ENCODE assay signal across 8 cellular contexts in the genomic region with DNA sequence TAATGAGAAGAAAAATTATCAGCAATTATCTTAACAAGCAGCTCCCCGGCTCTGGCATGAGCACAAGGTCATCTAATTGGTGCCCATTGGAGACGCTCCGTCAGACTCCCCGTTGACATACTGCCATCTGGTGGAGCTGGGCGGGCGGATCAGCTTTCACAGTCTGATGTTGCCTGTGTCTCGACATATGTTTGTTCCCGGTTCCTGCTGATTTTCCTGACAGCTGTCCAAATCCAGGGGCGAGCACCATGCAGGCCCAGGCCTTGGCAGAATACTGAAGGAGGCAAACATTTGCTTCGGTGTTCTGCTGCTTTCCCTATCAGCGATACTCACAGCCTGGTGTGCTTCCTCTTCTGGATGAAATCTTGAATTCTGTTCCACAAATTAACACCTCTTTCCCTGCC. TPM values are rescaled to one million over a fixed set of nuclear protein-coding genes. Genes with fewer than 3 reads are reported as not detected.
DNase-seq lines count a peak whose midpoint lies in the region; ATAC-seq, FAIRE-seq and TF ChIP-seq lines count a peak whose summit lies in the region.

No MANE protein-coding gene starts in this region.

- H3K9me3 ChIP-seq in testis: no peaks in the 10 kb centered on the region

- ATAC-seq in GM21737 (IDR thresholded peaks at IDR 0.05; ENCODE audit: unreplicated experiment) (peak; percentile 95), omental fat pad (ENCODE audit: low FRiP score) (peak; percentile 73)

- H3K36me3 ChIP-seq in testis (ENCODE audit: low read depth, missing control alignments): no peaks in the 10 kb centered on the region

- 12 to 32% methylated on average over 11 of the region's 11 CpGs for WGBS in testis, 2 donors

- no peak for FAIRE-seq in frontal cortex (lab: Jason Lieb, UNC)

- intact Hi-C loops in testis (cut with DNase I; ENCODE audit: low total_unique reads): no loop called here

- H3K27me3 ChIP-seq in testis: no peaks in the 10 kb centered on the region

- no peak for TF ChIP-seq POLR2A in testis (IDR thresholded peaks at IDR 0.05)

- H3K4me3 ChIP-seq in testis: no peak overlapping the region

- H3K27ac ChIP-seq in testis: no peak overlapping the region

- TF ChIP-seq CTCF in omental fat pad (IDR thresholded peaks at IDR 0.05): peak in 1 of 3 donors; percentile 68
- TF ChIP-seq CTCF in testis (IDR thresholded peaks at IDR 0.05): peak; percentile 43 to 74 (median 74)

- no peaks in the 10 kb centered on the region for H3K4me1 ChIP-seq in testis

- peak; percentile 83 for DNase-seq in DMS153 treated with DMSO at 0.1 percent for 48 hours (lab: John Stamatoyannopoulos, UW; ENCODE audit: unreplicated experiment)
- DNase-seq in LoVo (ENCODE audit: low spot score): peak; percentile 78
- DNase-seq in RPMI8226: peak; percentile 58
- peak; percentile 33 for DNase-seq in activated T-helper 9 cell treated with anti-CD3 and anti-CD28 coated beads, Interleukin-2, amount 50 U/mL, for 16 hours (ENCODE audit: low read depth)
- DNase-seq in frontal cortex (ENCODE audit: low spot score in 2 of 2): peak; percentile 53 to 68
- peak; percentile 78 for DNase-seq in omental fat pad (ENCODE audit: low spot score)
- peak; percentile 86 for DNase-seq in testis

RNA-seq across cellular contexts. Expression of a gene that starts 43.8 kb away (rescaled TPM):
- total RNA-seq in frontal cortex (not detected), omental fat pad (1 to 10 TPM in 1 of 4 donors, not detected in 3; 1.4 TPM), testis (1 to 10 TPM; 4.3 to 4.5 TPM)
- 5.0 TPM for polyA plus RNA-seq in testis (ENCODE audit: insufficient read depth, low read depth, low replicate concordance)

Comparison
In these comparisons a context has a peak if more than half of its experiments do, and no peak if none do; other contexts are left out.
1. DNase-seq: peak in every context shown above with its lines; median percentile 86 in testis; 83 in DMS153 treated with DMSO at 0.1 percent for 48 hours; 78 in LoVo; 78 in omental fat pad; 60 in frontal cortex; 58 in RPMI8226; 33 in activated T-helper 9 cell treated with anti-CD3 and anti-CD28 coated beads, Interleukin-2, amount 50 U/mL, for 16 hours.